11 cellular contexts compared by ENCODE assay signal in genomic region chr10:14349081-14349480, GRCh38.
"Had no signal": no experiment of that assay in that cellular context is flagged by ENCODE, and none has a peak within 500 bp of the region (broad histone marks: within the 10 kb centered on the region; RNA-seq: fewer than 3 reads in every experiment).

No MANE protein-coding gene starts in this region.

- DNase-seq: activated CD4-positive, alpha-beta memory T cell treated with anti-CD3 and anti-CD28 coated beads for 36 hours; activated gamma-delta T cell treated with Interleukin-2 at 50 U/mL for 16 hours; activated naive CD8-positive, alpha-beta T cell treated with anti-CD3 and anti-CD28 coated beads, Interleukin-2, amount 10 ng/mL, durations not matched to agents 7 days and 5 days; activated T-cell treated with anti-CD3 and anti-CD28 coated beads, Interleukin-2, amount 50 U/mL, for 48 hours; colonic mucosa; kidney; right cardiac atrium; small intestine; T-helper 1 cell had no signal

- ATAC-seq: right cardiac atrium had no signal

- H3K27ac ChIP-seq: colonic mucosa, tibial nerve, VCaP had no signal

- H3K27me3 ChIP-seq: colonic mucosa, tibial nerve had no signal

- H3K4me1 ChIP-seq: colonic mucosa, tibial nerve had no signal
